Comparison of ENCODE assay signal across 19 cellular contexts in genomic region chr20:63885264-63886053, GRCh38. TPM values are rescaled to one million over a fixed set of nuclear protein-coding genes. Genes with fewer than 3 reads are reported as not detected.
DNase-seq lines count a peak whose midpoint lies in the region; ATAC-seq, FAIRE-seq and TF ChIP-seq lines count a peak whose summit lies in the region.
"Had no signal": no experiment of that assay in that cellular context is flagged by ENCODE, and none has a peak within 500 bp of the region (broad histone marks: within the 10 kb centered on the region; RNA-seq: fewer than 3 reads in every experiment).

No MANE protein-coding gene starts in this region.

- no peak overlapping the region for H2AFZ ChIP-seq in GM12878 (ENCODE audit: control insufficient read depth, low read depth, low read length)

- no peaks in the 10 kb centered on the region for H4K20me1 ChIP-seq in GM12878 (ENCODE audit: control insufficient read depth, insufficient read depth)

- no peak overlapping the region for H3K4me2 ChIP-seq in GM12878 (ENCODE audit: control insufficient read depth, insufficient read depth)

- intact Hi-C loops in GM12878 (cut with micrococcal nuclease; ENCODE audit: unreplicated experiment) (no loop called here), prostate gland (cut with DNase I) (no loop called here)

- ATAC-seq in GM12878 = peak; percentile 75

- H3K4me1 ChIP-seq in GM12878 (ENCODE audit: control insufficient read depth, insufficient read depth, low read length) = 0 out of 2 replicates have a peak, but pooled peaks cover 3% of the 10 kb centered on the region
- peaks cover 14% of the 10 kb centered on the region for H3K4me1 ChIP-seq in prostate gland (replicated peaks)

- H3K79me2 ChIP-seq in GM12878 (ENCODE audit: control insufficient read depth, insufficient read depth, low read length) = no peaks in the 10 kb centered on the region

- H3K36me3 ChIP-seq in GM12878 (ENCODE audit: control insufficient read depth in 2 of 2, insufficient read depth in 2 of 2, low read length in 1 of 2) (peaks cover 15 to 38% of the 10 kb centered on the region in 2 experiments), prostate gland (no peaks in the 10 kb centered on the region), brain microvascular endothelial cell (replicated peaks) (peaks cover 82% of the 10 kb centered on the region)

- FAIRE-seq in GM12878 (lab: Jason Lieb, UNC) = no peak
- FAIRE-seq: RCC 7860 had no signal

- CTCF ChIA-PET in GM12878 (lab: Yijun Ruan, JAX) = no interaction called here

- SMC1A ChIA-PET in GM12878 (lab: Charles Lee; ENCODE audit: uncharacterized antibody, unreplicated experiment) = no interaction called here

- H3K4me3 ChIP-seq in GM12878 (no peak overlapping the region), prostate gland (no peak overlapping the region), brain microvascular endothelial cell (ENCODE audit: low read depth, low read length) (no peak overlapping the region)
- H3K4me3 ChIP-seq: vagina had no signal

- BruUV-seq in GM12878 (replicated peaks; lab: Mats Ljungman, UMichigan) = no TSS peak

- WGBS in GM12878 (ENCODE audit: insufficient coverage, insufficient replicate concordance, low lambda C conversion rate, missing lambda C conversion rate) = 63% methylated on average over 27 of the region's 27 CpGs
- 87% methylated on average over 27 of the region's 27 CpGs for WGBS in prostate gland

- no peaks in the 10 kb centered on the region for H3K27me3 ChIP-seq in GM12878 (replicated peaks in 1 of 2; ENCODE audit: control insufficient read depth in 2 of 2, insufficient read depth in 2 of 2, low read length in 1 of 2)
- H3K27me3 ChIP-seq in prostate gland (replicated peaks; ENCODE audit: insufficient read depth) = no peaks in the 10 kb centered on the region
- no peaks in the 10 kb centered on the region for H3K27me3 ChIP-seq in brain microvascular endothelial cell (replicated peaks)
- H3K27me3 ChIP-seq: vagina had no signal

- H3K9ac ChIP-seq in GM12878 (ENCODE audit: control insufficient read depth, insufficient read depth, low read length) = no peak overlapping the region

- TF ChIP-seq EP300 in GM12878 (IDR thresholded peaks at IDR 0.05; ENCODE audit: borderline replicate concordance in 1 of 2, control insufficient read depth in 1 of 2, low read depth in 2 of 2, low read length in 2 of 2) = no peak

- DNase-seq in GM13977 (ENCODE audit: low spot score) (peak; percentile 71), GM12878 (ENCODE audit: low read depth, low spot score) (no peak), prostate gland (ENCODE audit: low spot score) (no peak), middle frontal gyrus (ENCODE audit: extremely low spot score, low spot score) (no peak), brain microvascular endothelial cell (no peak), NCI-H2029 (lab: John Stamatoyannopoulos, UW) (no peak)
- DNase-seq: activated CD4-positive, CD25-positive, alpha-beta regulatory T cell treated with anti-CD3 and anti-CD28 coated beads, Interleukin-2, amount 50 U/mL, for 72 hours; activated naive CD8-positive, alpha-beta T cell treated with anti-CD3 and anti-CD28 coated beads, Interleukin-2, amount 10 ng/mL, durations not matched to agents 7 days and 5 days; erythroblast; hippocampal formation; naive B cell; NCI-H1694; NCI-H510A treated with DMSO at 0.1 percent for 48 hours; stimulated activated CD4-positive, alpha-beta T cell treated with anti-CD3 and anti-CD28 coated beads, Interleukin-2, amount 100 ng/mL, for 24 hours; T-helper 1 cell had no signal

- H3K27ac ChIP-seq in GM12878 (ENCODE audit: control insufficient read depth, insufficient read depth) (no peak overlapping the region), prostate gland (peak overlapping the region; percentile 20 to 21), brain microvascular endothelial cell (no peak overlapping the region)
- H3K27ac ChIP-seq: vagina had no signal

- RAD21 ChIA-PET in GM12878 (lab: Charles Lee; ENCODE audit: unreplicated experiment) = no interaction called here

- TF ChIP-seq CTCF in GM13977 (IDR thresholded peaks at IDR 0.05; ENCODE audit: extremely low read depth, insufficient read depth, missing control alignments) (no peak), GM12878 (IDR thresholded peaks at IDR 0.05 in 2 of 3, conservative IDR thresholded peaks at IDR 0.05 in 1 of 3; ENCODE audit: control insufficient read depth in 2 of 3, extremely low read depth in 1 of 3, insufficient read depth in 1 of 3, low read depth in 3 of 3, low read length in 3 of 3) (no peak), prostate gland (IDR thresholded peaks at IDR 0.05) (no peak), brain microvascular endothelial cell (IDR thresholded peaks at IDR 0.05; ENCODE audit: low read depth, low read length, missing control alignments) (no peak)

- POLR2A ChIA-PET in GM12878 (lab: Charles Lee) = no interaction called here

- TF ChIP-seq RAD21 in GM12878 (IDR thresholded peaks at IDR 0.05; ENCODE audit: insufficient read depth, low read depth, low read length) = no peak

- H3K9me3 ChIP-seq in GM12878 (replicated peaks; ENCODE audit: control insufficient read depth, insufficient read depth, low read length) (no peaks in the 10 kb centered on the region), prostate gland (no peaks in the 10 kb centered on the region)
- H3K9me3 ChIP-seq: vagina had no signal

- in situ Hi-C loops in GM13977 (cut with MboI; ENCODE audit: low pct_unique_long_range_greater_than_20kb, low sequenced_read_pairs, unreplicated experiment) (no loop called here), GM12878 (cut with MboI) (no loop called here), brain microvascular endothelial cell (cut with HindIII; ENCODE audit: low pct_ligation_motif_present, low sequenced_read_pairs) (loop anchor here (25.0 kb wide), 1 partner anchor 298 kb away; no protein-coding TSS in a partner anchor)

- TF ChIP-seq POLR2A in GM12878 (IDR thresholded peaks at IDR 0.05; ENCODE audit: low read depth, low read length) (peak; percentile 53; the same call in 1 of the 2 replicates), prostate gland (IDR thresholded peaks at IDR 0.05) (no peak)

RNA-seq across cellular contexts. Expression of gene DNAJC5, which starts 9.5 kb away (rescaled TPM):
- 32.0 and 39.1 TPM in 2 replicates for total RNA-seq in GM12878 (2013; cell fraction: nucleolus; rRNA removed)
- total RNA-seq in GM12878 (2014; rRNA removed) (33.7 and 36.0 TPM in 2 replicates), GM12878 (2014; rRNA removed; fragmentation: Illumina TruSeq; extraction: Trizol) (16.9 and 17.9 TPM in 2 replicates), GM12878 (2021) (34.6 and 36.8 TPM in 2 replicates), prostate gland (10 to 100 TPM; 44.4 to 66.6 TPM)
- 10.2 TPM for polyA plus RNA-seq in GM12878 (2011; ENCODE audit: low read depth)
- polyA plus RNA-seq in GM12878 (2011; rRNA removed) (13.2 and 20.6 TPM in 2 replicates), GM12878 (2014; fragmentation: Illumina TruSeq; extraction: Trizol) (6.1 and 16.0 TPM in 2 replicates), GM12878 (2014; fragmentation: Nextera tagmentation; extraction: Ambion mirVana) (1 to 10 TPM in 1 of 2 experiments, under 1 TPM in 1; 0.69 to 1.6 TPM), GM12878 (2014; rRNA removed) (27.8 and 31.8 TPM in 2 replicates), GM12878 (2016; fragmentation: Nextera tagmentation; extraction: Ambion mirVana) (10 to 100 TPM; 11.7 to 16.0 TPM)
- 29.7 and 34.3 TPM in 2 replicates for polyA plus RNA-seq in GM12878 (2011; cell fraction: cytosol; rRNA removed)
- 34.3 and 39.2 TPM in 2 replicates for polyA plus RNA-seq in GM12878 (2011; cell fraction: nucleus; rRNA removed)
- polyA plus RNA-seq in GM12878 (2012) = 20.7 and 21.7 TPM in 2 replicates
- polyA minus RNA-seq in GM12878 (2011; rRNA and poly(A)+ RNA removed) = 22.3 and 37.0 TPM in 2 replicates
- polyA minus RNA-seq in GM12878 (2011; cell fraction: cytosol; rRNA and poly(A)+ RNA removed) = 13.5 and 16.1 TPM in 2 replicates
- polyA minus RNA-seq in GM12878 (2011; cell fraction: nucleus; rRNA and poly(A)+ RNA removed) = 7.3 and 14.4 TPM in 2 replicates

RNA-seq across cellular contexts. Expression of gene TPD52L2, which starts 20.4 kb away (rescaled TPM):
- 29.9 and 30.8 TPM in 2 replicates for total RNA-seq in GM12878 (2013; cell fraction: nucleolus; rRNA removed)
- total RNA-seq in GM12878 (2014; rRNA removed) (28.4 and 30.4 TPM in 2 replicates), GM12878 (2014; rRNA removed; fragmentation: Illumina TruSeq; extraction: Trizol) (37.3 and 38.4 TPM in 2 replicates), GM12878 (2021) (43.4 and 46.2 TPM in 2 replicates), prostate gland (100 to 1,000 TPM; 105 to 127 TPM)
- 27.6 TPM for polyA plus RNA-seq in GM12878 (2011; ENCODE audit: low read depth)
- polyA plus RNA-seq in GM12878 (2011; rRNA removed) (46.5 and 53.8 TPM in 2 replicates), GM12878 (2014; fragmentation: Illumina TruSeq; extraction: Trizol) (39.2 and 50.2 TPM in 2 replicates), GM12878 (2014; fragmentation: Nextera tagmentation; extraction: Ambion mirVana) (1 to 10 TPM; 1.6 to 4.1 TPM), GM12878 (2014; rRNA removed) (46.5 and 50.8 TPM in 2 replicates), GM12878 (2016; fragmentation: Nextera tagmentation; extraction: Ambion mirVana) (10 to 100 TPM; 68.1 to 71.0 TPM)
- 54.9 and 65.7 TPM in 2 replicates for polyA plus RNA-seq in GM12878 (2011; cell fraction: cytosol; rRNA removed)
- polyA plus RNA-seq in GM12878 (2011; cell fraction: nucleus; rRNA removed) = 53.8 and 63.9 TPM in 2 replicates
- 38.7 and 41.1 TPM in 2 replicates for polyA plus RNA-seq in GM12878 (2012)
- polyA minus RNA-seq in GM12878 (2011; rRNA and poly(A)+ RNA removed) = 26.4 and 36.3 TPM in 2 replicates
- 51.5 and 53.3 TPM in 2 replicates for polyA minus RNA-seq in GM12878 (2011; cell fraction: cytosol; rRNA and poly(A)+ RNA removed)
- 9.1 and 18.6 TPM in 2 replicates for polyA minus RNA-seq in GM12878 (2011; cell fraction: nucleus; rRNA and poly(A)+ RNA removed)

RNA-seq across cellular contexts. Expression of gene ABHD16B, which starts 24.2 kb away (rescaled TPM):
- not detected in 2 replicates for total RNA-seq in GM12878 (2013; cell fraction: nucleolus; rRNA removed)
- total RNA-seq in GM12878 (2014; rRNA removed) (not detected in 2 replicates), GM12878 (2014; rRNA removed; fragmentation: Illumina TruSeq; extraction: Trizol) (not detected in 2 replicates), GM12878 (2021) (not detected in 2 replicates), prostate gland (1 to 10 TPM in 1 of 2 donors, not detected in 1; 1.6 TPM)
- polyA plus RNA-seq in GM12878 (2011; ENCODE audit: low read depth) = not detected
- polyA plus RNA-seq in GM12878 (2011; rRNA removed) (not detected in 2 replicates), GM12878 (2014; fragmentation: Illumina TruSeq; extraction: Trizol) (not detected in 2 replicates), GM12878 (2014; fragmentation: Nextera tagmentation; extraction: Ambion mirVana) (not detected), GM12878 (2014; rRNA removed) (not detected in 2 replicates), GM12878 (2016; fragmentation: Nextera tagmentation; extraction: Ambion mirVana) (under 1 TPM in 1 of 2 experiments, not detected in 1; 0.13 TPM)
- polyA plus RNA-seq in GM12878 (2011; cell fraction: cytosol; rRNA removed) = not detected in 2 replicates
- polyA plus RNA-seq in GM12878 (2011; cell fraction: nucleus; rRNA removed) = not detected in 2 replicates
- polyA plus RNA-seq in GM12878 (2012) = 0.08 TPM in 1 of 2 replicates, not detected in the other
- polyA minus RNA-seq in GM12878 (2011; rRNA and poly(A)+ RNA removed) = not detected in 2 replicates
- polyA minus RNA-seq in GM12878 (2011; cell fraction: cytosol; rRNA and poly(A)+ RNA removed) = not detected in 2 replicates
- not detected in 2 replicates for polyA minus RNA-seq in GM12878 (2011; cell fraction: nucleus; rRNA and poly(A)+ RNA removed)
- total RNA-seq: activated naive CD8-positive, alpha-beta T cell treated with anti-CD3 and anti-CD28 coated beads, Interleukin-2, amount 10 ng/mL, durations not matched to agents 7 days and 5 days; renal cortical epithelial cell; vagina had no signal
- polyA plus RNA-seq: CD14-positive monocyte had no signal

RNA-seq across cellular contexts. Expression of gene ZBTB46, which starts 54.4 kb away (rescaled TPM):
- 7.6 and 7.8 TPM in 2 replicates for total RNA-seq in GM12878 (2013; cell fraction: nucleolus; rRNA removed)
- total RNA-seq in GM12878 (2014; rRNA removed) (0.45 and 0.98 TPM in 2 replicates), GM12878 (2014; rRNA removed; fragmentation: Illumina TruSeq; extraction: Trizol) (0.18 and 0.23 TPM in 2 replicates), GM12878 (2021) (0.92 and 1.0 TPM in 2 replicates), prostate gland (10 to 100 TPM in 1 of 2 donors, 1 to 10 TPM in 1; 7.9 to 12.2 TPM)
- 0.45 TPM for polyA plus RNA-seq in GM12878 (2011; ENCODE audit: low read depth)
- polyA plus RNA-seq in GM12878 (2011; rRNA removed) (0.46 and 0.77 TPM in 2 replicates), GM12878 (2014; fragmentation: Illumina TruSeq; extraction: Trizol) (0.08 and 0.15 TPM in 2 replicates), GM12878 (2014; fragmentation: Nextera tagmentation; extraction: Ambion mirVana) (under 1 TPM; 0.31 to 0.37 TPM), GM12878 (2014; rRNA removed) (0.24 and 0.26 TPM in 2 replicates), GM12878 (2016; fragmentation: Nextera tagmentation; extraction: Ambion mirVana) (under 1 TPM; 0.21 to 0.43 TPM)
- 1.3 and 1.6 TPM in 2 replicates for polyA plus RNA-seq in GM12878 (2011; cell fraction: cytosol; rRNA removed)
- polyA plus RNA-seq in GM12878 (2011; cell fraction: nucleus; rRNA removed) = 3.2 and 4.5 TPM in 2 replicates
- 1.2 and 1.3 TPM in 2 replicates for polyA plus RNA-seq in GM12878 (2012)
- 7.9 and 9.9 TPM in 2 replicates for polyA minus RNA-seq in GM12878 (2011; rRNA and poly(A)+ RNA removed)
- polyA minus RNA-seq in GM12878 (2011; cell fraction: cytosol; rRNA and poly(A)+ RNA removed) = 2.9 and 4.9 TPM in 2 replicates
- 1.6 and 2.5 TPM in 2 replicates for polyA minus RNA-seq in GM12878 (2011; cell fraction: nucleus; rRNA and poly(A)+ RNA removed)

Comparison
In these comparisons a context has a peak if more than half of its experiments do, and no peak if none do; other contexts are left out.
1. H3K27ac ChIP-seq: peak in prostate gland (2 of 2); none in GM12878 (single experiment) and brain microvascular endothelial cell (single experiment).